In the genomic region with DNA sequence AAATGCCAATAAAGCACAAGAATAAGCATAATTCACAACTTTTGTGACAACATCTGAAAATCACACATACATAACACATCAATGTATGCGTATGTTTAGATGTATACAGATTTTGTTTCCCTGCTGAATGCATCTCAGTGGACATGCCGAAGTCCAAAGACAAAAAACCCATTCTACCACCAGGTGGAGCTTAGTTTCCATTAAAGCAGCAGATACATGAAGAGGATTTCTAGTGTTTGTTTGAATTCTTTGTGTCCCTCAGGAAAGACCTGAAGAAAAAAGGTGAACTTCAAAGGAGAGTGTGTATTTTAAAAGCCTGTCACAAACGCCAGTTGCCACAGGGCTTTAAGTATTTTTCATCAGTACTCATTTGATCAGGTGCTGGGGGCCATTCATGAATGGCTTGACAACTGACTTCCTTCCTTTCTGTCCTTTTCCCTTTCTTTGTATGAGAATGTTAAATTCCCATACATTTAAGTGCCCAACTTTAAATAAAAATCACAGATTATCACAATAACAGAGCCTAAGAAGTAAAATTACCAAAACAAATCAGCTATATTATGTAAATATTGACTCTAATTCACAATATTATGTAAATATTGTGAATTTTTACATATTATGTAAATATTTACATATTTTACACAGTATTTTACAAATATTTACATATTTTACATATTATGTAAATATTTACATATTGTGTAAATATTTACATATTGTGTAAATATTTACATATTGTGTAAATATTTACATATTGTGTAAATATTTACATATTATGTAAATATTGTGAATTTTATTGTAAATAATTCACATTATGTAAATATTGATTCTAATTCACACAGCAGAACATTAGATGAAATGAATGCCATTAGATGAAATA, we compare ENCODE assay signal across 8 cellular contexts.
DNase-seq lines count a peak whose midpoint lies in the region; ATAC-seq lines count a peak whose summit lies in the region.

No MANE protein-coding gene starts in this region.

- ATAC-seq in GM19035 (IDR thresholded peaks at IDR 0.05; ENCODE audit: unreplicated experiment) = peak; percentile 76
- ATAC-seq in HG03342 (IDR thresholded peaks at IDR 0.05; ENCODE audit: unreplicated experiment) = peak; percentile 71

- DNase-seq in D341Med (ENCODE audit: low spot score) = peak; percentile 39
- DNase-seq in NCI-H345 (lab: John Stamatoyannopoulos, UW) = peak; percentile 76
- DNase-seq in amniotic stem cell (lab: John Stamatoyannopoulos, UW) = peak; percentile 52
- DNase-seq in iPS DF 4.7 (ENCODE audit: extremely low read depth, low spot score) = peak; percentile 30
- DNase-seq in superior temporal gyrus (ENCODE audit: extremely low spot score) = peak; percentile 90
- no peak for DNase-seq in stimulated activated CD4-positive, alpha-beta T cell treated with anti-CD3 and anti-CD28 coated beads, Interleukin-12 subunit alpha, Interleukin-12 subunit beta, amount 100 ng/mL, for 4 hours
